Comparison of ENCODE assay signal across 21 cellular contexts in the genomic region with DNA sequence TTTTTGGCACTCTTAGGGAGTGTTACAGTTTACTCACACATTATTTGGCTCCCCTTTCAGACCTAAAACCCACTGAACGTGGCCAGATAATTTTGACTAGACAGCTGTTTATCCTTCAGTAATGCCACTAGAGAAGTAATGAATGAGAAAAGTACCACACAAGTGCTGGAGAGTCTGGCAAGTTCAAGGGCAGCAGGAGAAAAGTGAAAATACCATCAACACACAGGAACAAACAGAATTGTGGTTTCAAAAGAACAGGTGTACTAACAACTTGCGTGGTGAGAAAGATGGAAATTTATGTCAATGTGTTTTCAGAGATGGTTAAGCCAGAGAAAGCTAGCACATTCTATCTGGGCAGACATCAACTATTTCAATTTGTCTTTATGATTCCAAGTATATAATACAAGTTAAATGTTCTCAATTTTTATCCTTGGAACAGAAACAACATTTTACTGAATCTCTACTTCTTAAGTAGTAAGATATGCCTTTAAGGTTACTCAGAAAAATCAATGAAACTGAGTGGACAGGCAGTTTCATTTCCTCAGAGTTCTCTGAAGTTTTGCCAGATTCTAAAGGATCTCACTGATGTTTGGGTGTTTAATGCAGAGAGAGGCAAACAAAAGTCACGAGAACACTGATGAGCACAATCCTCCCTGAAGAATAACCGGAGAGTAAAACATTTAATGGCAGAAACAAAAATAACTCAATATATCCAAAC.
DNase-seq lines count a peak whose midpoint lies in the region; ATAC-seq, FAIRE-seq and TF ChIP-seq lines count a peak whose summit lies in the region.
"Had no signal": no experiment of that assay in that cellular context is flagged by ENCODE, and none has a peak within 500 bp of the region (broad histone marks: within the 10 kb centered on the region; RNA-seq: fewer than 3 reads in every experiment).

No MANE protein-coding gene starts in this region.

- CTCF ChIA-PET in H1 (lab: Charles Lee; ENCODE audit: partially characterized antibody), result no interaction called here

- peaks cover 15% of the 10 kb centered on the region for H3K4me1 Mint-ChIP-seq in stimulated activated memory B cell treated with anti-CD40 and anti-IgM and Interleukin-4, amounts not matched to agents 10 μg/mL and 1 μg/mL and 100 μg/mL, for 72 hours

- H3K23me2 ChIP-seq in H1 (ENCODE audit: low read depth, low read length), result no peaks in the 10 kb centered on the region

- H3K79me1 ChIP-seq in H1 (ENCODE audit: low read depth, low read length), result no peaks in the 10 kb centered on the region

- H3K9ac ChIP-seq in KMS-11 (no peak overlapping the region), H1 (replicated peaks in 1 of 4; ENCODE audit: extremely low read depth in 1 of 4, low read depth in 3 of 4, low read length in 3 of 4) (no peak overlapping the region)
- H3K9ac ChIP-seq: parathyroid adenoma had no signal

- no peak for FAIRE-seq in H1 (lab: Jason Lieb, UNC)

- in situ Hi-C loops in GM13976 (cut with MboI; ENCODE audit: low sequenced_read_pairs, unreplicated experiment), result loop anchor here (10.0 kb wide), 1 partner anchor 241 kb away; no protein-coding TSS in a partner anchor

- no peak overlapping the region for H3K18ac ChIP-seq in H1 (ENCODE audit: extremely low read depth, low read length)

- no peak overlapping the region for H2BK12ac ChIP-seq in H1 (ENCODE audit: low read depth, low read length)

- H2BK5ac ChIP-seq in H1 (ENCODE audit: low read depth, low read length), result no peak overlapping the region

- H2BK120ac ChIP-seq in H1 (replicated peaks; ENCODE audit: low read depth, low read length), result no peak overlapping the region

- WGBS in H1 (ENCODE audit: extremely low coverage in 1 of 2, insufficient coverage in 1 of 2, insufficient read length in 1 of 2, insufficient replicate concordance in 2 of 2, low coverage in 1 of 2, low lambda C conversion rate in 2 of 2, missing lambda C conversion rate in 1 of 2), 2 experiments, result 89% methylated on average over 4 of the region's 4 CpGs; no CpG with 5 or more reads in 1 of the 2 experiments

- H3K4ac ChIP-seq in H1 (replicated peaks; ENCODE audit: insufficient read length, low read depth, low read length), result no peak overlapping the region

- H3K27me3 Mint-ChIP-seq in stimulated activated memory B cell treated with anti-CD40 and anti-IgM and Interleukin-4, amounts not matched to agents 10 μg/mL and 1 μg/mL and 100 μg/mL, for 72 hours, result no peaks in the 10 kb centered on the region
- H3K27me3 Mint-ChIP-seq: naive B cell had no signal

- peak overlapping the region; percentile 69 for H3K4me2 ChIP-seq in KMS-11
- no peak overlapping the region for H3K4me2 ChIP-seq in H1 (ENCODE audit: insufficient read depth in 1 of 2, low read depth in 2 of 2, low read length in 2 of 2)

- no peaks in the 10 kb centered on the region for H4K20me1 ChIP-seq in KMS-11 (ENCODE audit: insufficient read depth)
- no peaks in the 10 kb centered on the region for H4K20me1 ChIP-seq in H1 (replicated peaks in 1 of 2; ENCODE audit: control insufficient read depth in 1 of 2, insufficient read depth in 2 of 2, low read length in 2 of 2)

- H3K27me3 ChIP-seq in KMS-11 (ENCODE audit: insufficient read depth, low read depth), result no peaks in the 10 kb centered on the region
- H3K27me3 ChIP-seq in H1 (replicated peaks in 1 of 4; ENCODE audit: control insufficient read depth in 3 of 4, extremely low read depth in 1 of 4, insufficient read depth in 3 of 4, low read length in 3 of 4), result no peaks in the 10 kb centered on the region
- H3K27me3 ChIP-seq: breast epithelium had no signal

- H3K23ac ChIP-seq in H1 (ENCODE audit: insufficient read length), result no peak overlapping the region

- H2BK15ac ChIP-seq in H1 (ENCODE audit: low read length), result no peak overlapping the region

- no peak overlapping the region for H3K14ac ChIP-seq in H1 (ENCODE audit: insufficient read length)

- peak; percentile 59 for ATAC-seq in GM19397 (IDR thresholded peaks at IDR 0.05; ENCODE audit: unreplicated experiment)
- no peak for ATAC-seq in stimulated activated memory B cell treated with anti-CD40 and anti-IgM and Interleukin-4, amounts not matched to agents 10 μg/mL and 1 μg/mL and 100 μg/mL, for 72 hours
- ATAC-seq: esophagus mucosa, HCT116 had no signal

- H4K5ac ChIP-seq in H1 (ENCODE audit: insufficient read length, low read depth, low read length), result no peak overlapping the region

- POLR2A ChIA-PET in H1 (lab: Charles Lee; ENCODE audit: partially characterized antibody), result no interaction called here

- H3K4me1 ChIP-seq in KMS-11 (ENCODE audit: low read depth, poor library complexity, severe bottlenecking), result peaks cover 26% of the 10 kb centered on the region
- no peaks in the 10 kb centered on the region for H3K4me1 ChIP-seq in H1 (replicated peaks in 1 of 4; ENCODE audit: control insufficient read depth in 3 of 4, insufficient read depth in 4 of 4, low read length in 3 of 4)
- H3K4me1 ChIP-seq: breast epithelium, parathyroid adenoma had no signal

- DNase-seq in DMS79 treated with DMSO at 0.1 percent for 48 hours (lab: John Stamatoyannopoulos, UW) (peak; percentile 43), H1 (ENCODE audit: low read depth in 1 of 2, low spot score in 2 of 2) (no peak), GM13976 (ENCODE audit: low spot score) (no peak), AG20443 (ENCODE audit: low spot score) (no peak)
- no peak for DNase-seq in activated CD4-positive, CD25-positive, alpha-beta regulatory T cell treated with anti-CD3 and anti-CD28 coated beads, Interleukin-2, amount 50 U/mL, for 72 hours
- DNase-seq: ACHN; activated CD8-positive, alpha-beta memory T cell treated with anti-CD3 and anti-CD28 coated beads for 24 hours; naive B cell; NCI-H187; NCI-H526 treated with DMSO at 0.1 percent for 48 hours; stimulated activated CD4-positive, alpha-beta T cell treated with anti-CD3 and anti-CD28 coated beads, Interleukin-4, amount 100 ng/mL, for 1 hour; substantia nigra had no signal

- H3K4me3 ChIP-seq in KMS-11 (IDR thresholded peaks at IDR 0.05; ENCODE audit: insufficient read depth, low read depth, low read length), result no peak overlapping the region
- no peak overlapping the region for H3K4me3 ChIP-seq in H1 (ENCODE audit: extremely low read depth in 1 of 4, insufficient read depth in 2 of 4, low read depth in 3 of 4, low read length in 4 of 4)
- H3K4me3 ChIP-seq: breast epithelium had no signal

- no peak overlapping the region for H3K4me3 Mint-ChIP-seq in stimulated activated memory B cell treated with anti-CD40 and anti-IgM and Interleukin-4, amounts not matched to agents 10 μg/mL and 1 μg/mL and 100 μg/mL, for 72 hours
- H3K4me3 Mint-ChIP-seq: naive B cell had no signal

- no peak overlapping the region for H2AK5ac ChIP-seq in H1 (ENCODE audit: low read depth, low read length)

- H3K9me3 Mint-ChIP-seq in stimulated activated memory B cell treated with anti-CD40 and anti-IgM and Interleukin-4, amounts not matched to agents 10 μg/mL and 1 μg/mL and 100 μg/mL, for 72 hours, result peaks cover 2% of the 10 kb centered on the region

- H3K56ac ChIP-seq in H1 (replicated peaks; ENCODE audit: insufficient read length, low read depth, low read length), result no peak overlapping the region

- H4K91ac ChIP-seq in H1 (replicated peaks; ENCODE audit: insufficient read length, low read length), result no peak overlapping the region

- H3K27ac ChIP-seq in KMS-11 (peak overlapping the region; percentile 18; the same call in 1 of the 2 replicates), H1 (ENCODE audit: low read depth, low read length) (0 out of 2 replicates have a peak overlapping the region, but pooled peaks have one; percentile 12)
- H3K27ac ChIP-seq: breast epithelium, parathyroid adenoma, RWPE1, VCaP had no signal

- H2AFZ ChIP-seq in KMS-11 (ENCODE audit: low read depth) (no peak overlapping the region), H1 (ENCODE audit: low read length) (no peak overlapping the region)
- H2AFZ ChIP-seq: parathyroid adenoma had no signal

- TF ChIP-seq CTCF in KMS-11 (conservative IDR thresholded peaks at IDR 0.05; ENCODE audit: low read depth, low read length) (no peak), H1 (IDR thresholded peaks at IDR 0.05; ENCODE audit: control extremely low read depth in 1 of 3, insufficient read depth in 1 of 3, low read depth in 1 of 3, low read length in 3 of 3) (no peak), GM13976 (IDR thresholded peaks at IDR 0.05; ENCODE audit: borderline replicate concordance, control extremely low read depth, extremely low read depth, insufficient read depth, missing control alignments) (no peak)

- TF ChIP-seq EP300 in H1 (IDR thresholded peaks at IDR 0.05; ENCODE audit: borderline replicate concordance in 1 of 2, low read depth in 2 of 2, low read length in 2 of 2), result no peak

- no peak overlapping the region for H3K27ac Mint-ChIP-seq in stimulated activated memory B cell treated with anti-CD40 and anti-IgM and Interleukin-4, amounts not matched to agents 10 μg/mL and 1 μg/mL and 100 μg/mL, for 72 hours

- no peak overlapping the region for H2BK20ac ChIP-seq in H1 (ENCODE audit: low read length)

- H3K9me3 ChIP-seq in H1 (ENCODE audit: insufficient read depth in 2 of 2, low read depth in 1 of 2, low read length in 1 of 2), result no peaks in the 10 kb centered on the region

- TF ChIP-seq RAD21 in H1 (IDR thresholded peaks at IDR 0.05 in 1 of 2, conservative IDR thresholded peaks at IDR 0.05 in 1 of 2; ENCODE audit: low read depth in 2 of 2, low read length in 2 of 2), result no peak

- H3K79me2 ChIP-seq in KMS-11 (ENCODE audit: insufficient read depth, low read depth) (no peaks in the 10 kb centered on the region), H1 (ENCODE audit: control insufficient read depth in 1 of 2, insufficient read depth in 2 of 2, low read length in 2 of 2) (no peaks in the 10 kb centered on the region)
- H3K79me2 ChIP-seq: parathyroid adenoma had no signal

- H3K36me3 ChIP-seq in KMS-11 (ENCODE audit: insufficient read depth), result no peaks in the 10 kb centered on the region
- no peaks in the 10 kb centered on the region for H3K36me3 ChIP-seq in H1 (ENCODE audit: control insufficient read depth in 2 of 4, insufficient read depth in 4 of 4, low read length in 3 of 4)
- H3K36me3 ChIP-seq: breast epithelium had no signal

- H4K8ac ChIP-seq in H1 (ENCODE audit: extremely low read depth, insufficient read depth, low read length), result no peak overlapping the region

- peaks cover 18% of the 10 kb centered on the region for H3K36me3 Mint-ChIP-seq in stimulated activated memory B cell treated with anti-CD40 and anti-IgM and Interleukin-4, amounts not matched to agents 10 μg/mL and 1 μg/mL and 100 μg/mL, for 72 hours

- no peak for TF ChIP-seq POLR2A in H1 (IDR thresholded peaks at IDR 0.05; ENCODE audit: control extremely low read depth in 1 of 2, low read depth in 2 of 2, low read length in 2 of 2)

TF ChIP-seq in H1, 55 proteins besides CTCF, POLR2A, EP300 and RAD21 (continues in another document):
- TF ChIP-seq ZNF274 (IDR thresholded peaks at IDR 0.05; ENCODE audit: borderline replicate concordance, extremely low read depth, low read length), result no peak
- no peak for TF ChIP-seq CREB1 (IDR thresholded peaks at IDR 0.05)
- TF ChIP-seq SIN3A (conservative IDR thresholded peaks at IDR 0.05 in 1 of 2, IDR thresholded peaks at IDR 0.05 in 1 of 2; ENCODE audit: low read depth in 1 of 2, low read length in 2 of 2), result no peak
- TF ChIP-seq TBP (IDR thresholded peaks at IDR 0.05; ENCODE audit: low read depth, low read length), result no peak
- no peak for TF ChIP-seq GTF2F1 (IDR thresholded peaks at IDR 0.05; ENCODE audit: borderline replicate concordance, low read depth, low read length)
- TF ChIP-seq CHD1 (IDR thresholded peaks at IDR 0.05; ENCODE audit: low read depth, low read length), result no peak
